In genomic region chr16:76535-77272, GRCh38 we compare ENCODE assay signal across 8 cellular contexts. TPM values are rescaled to one million over a fixed set of nuclear protein-coding genes. Genes with fewer than 3 reads are reported as not detected.
DNase-seq lines count a peak whose midpoint lies in the region; ATAC-seq lines count a peak whose summit lies in the region.

No MANE protein-coding gene starts in this region.

- H3K4me3 Mint-ChIP-seq in activated naive CD8-positive, alpha-beta T cell treated with anti-CD3 and anti-CD28 coated beads for 36 hours, result peak overlapping the region; percentile 78

- H3K27me3 Mint-ChIP-seq in activated naive CD8-positive, alpha-beta T cell treated with anti-CD3 and anti-CD28 coated beads for 36 hours, result peaks cover 25% of the 10 kb centered on the region

- peak; percentile 36 for DNase-seq in DMS 273 treated with DMSO at 0.1 percent for 48 hours (lab: John Stamatoyannopoulos, UW)
- no peak for DNase-seq in Jurkat, Clone E6-1 (ENCODE audit: low read depth, low spot score)
- DNase-seq in activated naive CD8-positive, alpha-beta T cell treated with anti-CD3 and anti-CD28 coated beads for 36 hours, result peak; percentile 26
- peak; percentile 88 for DNase-seq in left cardiac atrium
- DNase-seq in retina, result no peak
- no peak for DNase-seq in NCI-H1436 treated with DMSO at 0.1 percent for 48 hours (lab: John Stamatoyannopoulos, UW)

- H3K9me3 Mint-ChIP-seq in activated naive CD8-positive, alpha-beta T cell treated with anti-CD3 and anti-CD28 coated beads for 36 hours, result no peaks in the 10 kb centered on the region

- H3K9me3 ChIP-seq in skeletal muscle tissue (ENCODE audit: control insufficient read depth in 3 of 3, low read length in 3 of 3), result no peaks in the 10 kb centered on the region

- H3K27ac Mint-ChIP-seq in activated naive CD8-positive, alpha-beta T cell treated with anti-CD3 and anti-CD28 coated beads for 36 hours, result no peak overlapping the region

- H3K27me3 ChIP-seq in skeletal muscle tissue (ENCODE audit: control insufficient read depth in 3 of 3, insufficient read depth in 3 of 3, low read length in 3 of 3), result no peaks in the 10 kb centered on the region

- H3K27ac ChIP-seq in skeletal muscle tissue (ENCODE audit: low read depth, low read length), result peak overlapping the region; percentile 86

- peaks cover 53 to 69% (median 67%) of the 10 kb centered on the region in 3 donors for H3K4me1 ChIP-seq in skeletal muscle tissue (ENCODE audit: control insufficient read depth in 3 of 3, insufficient read depth in 3 of 3, low read length in 3 of 3)

- peaks cover 4% of the 10 kb centered on the region for H3K36me3 Mint-ChIP-seq in activated naive CD8-positive, alpha-beta T cell treated with anti-CD3 and anti-CD28 coated beads for 36 hours

- H3K9ac ChIP-seq in skeletal muscle tissue (ENCODE audit: low read depth in 1 of 3, low read length in 3 of 3), result peak overlapping the region; percentile 43 to 98 (median 45)

- intact Hi-C loops in left cardiac atrium (cut with DNase I), result no loop called here

- H3K4me3 ChIP-seq in Jurkat, Clone E6-1 (ENCODE audit: low read length), result peak overlapping the region; percentile 59
- H3K4me3 ChIP-seq in skeletal muscle tissue (ENCODE audit: low read length in 3 of 3), result peak overlapping the region; percentile 48 to 91 (median 82)

- H3K36me3 ChIP-seq in skeletal muscle tissue (ENCODE audit: control insufficient read depth in 3 of 3, insufficient read depth in 3 of 3, low read length in 3 of 3), result peaks cover 4 to 16% (median 11%) of the 10 kb centered on the region in 3 donors

- ATAC-seq in left cardiac atrium (peak; percentile 16 to 63), GM19452 (IDR thresholded peaks at IDR 0.05; ENCODE audit: unreplicated experiment) (no peak)

- H3K4me1 Mint-ChIP-seq in activated naive CD8-positive, alpha-beta T cell treated with anti-CD3 and anti-CD28 coated beads for 36 hours, result peaks cover 26% of the 10 kb centered on the region

RNA-seq across cellular contexts. Expression of gene MPG, which starts 1.3 kb away (rescaled TPM):
- polyA plus RNA-seq in Jurkat, Clone E6-1 (2012; ENCODE audit: insufficient read depth, insufficient read length), result 54.6 TPM
- total RNA-seq in activated naive CD8-positive, alpha-beta T cell treated with anti-CD3 and anti-CD28 coated beads for 36 hours, result 10 to 100 TPM; 51.6 to 56.7 TPM
- total RNA-seq in left cardiac atrium, result 10 to 100 TPM; 29.9 to 40.2 TPM
- total RNA-seq in skeletal muscle tissue, result 72.0 TPM

RNA-seq across cellular contexts. Expression of gene RHBDF1, which starts 4.3 kb away (rescaled TPM):
- not detected for polyA plus RNA-seq in Jurkat, Clone E6-1 (2012; ENCODE audit: insufficient read depth, insufficient read length)
- under 1 TPM in 1 of 2 experiments, not detected in 1; 0.41 TPM for total RNA-seq in activated naive CD8-positive, alpha-beta T cell treated with anti-CD3 and anti-CD28 coated beads for 36 hours
- total RNA-seq in left cardiac atrium, result 10 to 100 TPM; 15.5 to 22.1 TPM
- 19.8 TPM for total RNA-seq in skeletal muscle tissue

RNA-seq across cellular contexts. Expression of gene SNRNP25, which starts 23.1 kb away (rescaled TPM):
- 224 TPM for polyA plus RNA-seq in Jurkat, Clone E6-1 (2012; ENCODE audit: insufficient read depth, insufficient read length)
- 100 to 1,000 TPM in 1 of 2 experiments, 10 to 100 TPM in 1; 98.4 to 103 TPM for total RNA-seq in activated naive CD8-positive, alpha-beta T cell treated with anti-CD3 and anti-CD28 coated beads for 36 hours
- 10 to 100 TPM; 54.7 to 56.9 TPM for total RNA-seq in left cardiac atrium
- 16.2 TPM for total RNA-seq in skeletal muscle tissue

RNA-seq across cellular contexts. Expression of gene POLR3K, which starts 23.3 kb away (rescaled TPM):
- 75.1 TPM for polyA plus RNA-seq in Jurkat, Clone E6-1 (2012; ENCODE audit: insufficient read depth, insufficient read length)
- 10 to 100 TPM; 55.3 to 56.0 TPM for total RNA-seq in activated naive CD8-positive, alpha-beta T cell treated with anti-CD3 and anti-CD28 coated beads for 36 hours
- 10 to 100 TPM; 11.4 to 11.7 TPM for total RNA-seq in left cardiac atrium
- 4.2 TPM for total RNA-seq in skeletal muscle tissue

Comparison
In these comparisons a context has a peak if more than half of its experiments do, and no peak if none do; other contexts are left out.
1. DNase-seq: peak in DMS 273 treated with DMSO at 0.1 percent for 48 hours (single experiment), activated naive CD8-positive, alpha-beta T cell treated with anti-CD3 and anti-CD28 coated beads for 36 hours (single experiment) and left cardiac atrium (single experiment); none in Jurkat, Clone E6-1 (single experiment), retina (single experiment) and NCI-H1436 treated with DMSO at 0.1 percent for 48 hours (single experiment).
2. RNA of gene RHBDF1, which starts 4.3 kb away (total RNA-seq): 15.5 to 22.1 TPM in left cardiac atrium and 19.8 TPM in skeletal muscle tissue (single experiment); 0.41 TPM in activated naive CD8-positive, alpha-beta T cell treated with anti-CD3 and anti-CD28 coated beads for 36 hours; every median in the first group is over 10 times any median in the second.